ENCODE assay signal across 7 cellular contexts in genomic region chr9:95005276-95006141, GRCh38.
DNase-seq lines count a peak whose midpoint lies in the region; ATAC-seq, FAIRE-seq and TF ChIP-seq lines count a peak whose summit lies in the region.

No MANE protein-coding gene starts in this region.

- peaks cover 41% of the 10 kb centered on the region for H3K27me3 ChIP-seq in HUES64 (ENCODE audit: insufficient read depth, low read length)

- POLR2A ChIA-PET in MCF 10A (lab: Yijun Ruan, JAX), result interaction anchor here (0.8 to 6.1 kb wide), 13 partner anchors 13 to 225 kb away, joined by 3 to 137 read pairs (median 25); no protein-coding TSS in a partner anchor

- H3K27me3 Mint-ChIP-seq in MCF 10A (ENCODE audit: insufficient read depth, unreplicated experiment) (no peaks in the 10 kb centered on the region), memory B cell (peaks cover 12% of the 10 kb centered on the region)

- CTCF ChIA-PET in MCF 10A (lab: Yijun Ruan, JAX), result interaction anchor here (0.7 to 3.7 kb wide), 4 partner anchors 11 to 222 kb away, joined by 4 to 25 read pairs (median 7); no protein-coding TSS in a partner anchor

- no peak for FAIRE-seq in urothelium cell line (lab: Jason Lieb, UNC)

- H3K36me3 Mint-ChIP-seq in MCF 10A (ENCODE audit: insufficient read depth, unreplicated experiment) (peaks cover 44% of the 10 kb centered on the region), memory B cell (peaks cover 8% of the 10 kb centered on the region)

- ATAC-seq in GM18868 (IDR thresholded peaks at IDR 0.05; ENCODE audit: unreplicated experiment), result peak; percentile 20
- ATAC-seq in memory B cell (ENCODE audit: low read depth), result no peak
- no peak for ATAC-seq in esophagus mucosa

- DNase-seq in MCF 10A (ENCODE audit: unreplicated experiment) (peak; percentile 44), memory B cell (ENCODE audit: low spot score in 2 of 2) (peak in 1 of 2 donors; percentile 12), urothelium cell line (ENCODE audit: low spot score) (no peak)
- DNase-seq in stimulated activated naive CD4-positive, alpha-beta T cell treated with Interleukin-2 at 50 U/mL for 16 hours (lab: John Stamatoyannopoulos, UW), result no peak

- peak overlapping the region; percentile 45 for H3K9ac ChIP-seq in HUES64 (ENCODE audit: low read depth, low read length)

- H3K9me3 Mint-ChIP-seq in MCF 10A (ENCODE audit: unreplicated experiment), result no peaks in the 10 kb centered on the region
- H3K9me3 Mint-ChIP-seq in memory B cell, result no peaks in the 10 kb centered on the region

- H3K9me3 ChIP-seq in HUES64 (ENCODE audit: insufficient read depth, low read depth, low read length), result no peaks in the 10 kb centered on the region

- TF ChIP-seq CTCF in MCF 10A (IDR thresholded peaks at IDR 0.05; ENCODE audit: unreplicated experiment), result no peak

- H3K27ac ChIP-seq in HUES64 (ENCODE audit: low read depth, low read length), result no peak overlapping the region

- peak overlapping the region; percentile 85 for H3K4me3 Mint-ChIP-seq in MCF 10A (ENCODE audit: unreplicated experiment)
- peak overlapping the region; percentile 53 for H3K4me3 Mint-ChIP-seq in memory B cell

- 0 out of 2 replicates have a peak, but pooled peaks cover 4% of the 10 kb centered on the region for H3K4me1 ChIP-seq in HUES64 (ENCODE audit: insufficient read depth, low read length)

- no peaks in the 10 kb centered on the region; the same call in 1 of the 2 replicates for H3K36me3 ChIP-seq in HUES64 (ENCODE audit: insufficient read depth, low read length)

- H3K27ac Mint-ChIP-seq in MCF 10A (ENCODE audit: low read depth, unreplicated experiment), result peak overlapping the region; percentile 97
- no peak overlapping the region for H3K27ac Mint-ChIP-seq in memory B cell

- peak overlapping the region; percentile 60 for H3K4me3 ChIP-seq in HUES64 (ENCODE audit: low read length)

- 10% methylated on average over 49 of the region's 49 CpGs for WGBS in HUES64

- intact Hi-C loops in MCF 10A (cut with micrococcal nuclease), result loop anchor here (1.0 to 5.0 kb wide), 5 partner anchors 83 to 222 kb away; no protein-coding TSS in a partner anchor

- H3K4me1 Mint-ChIP-seq in MCF 10A (ENCODE audit: insufficient read depth, unreplicated experiment), result peaks cover 35% of the 10 kb centered on the region
- peaks cover 10% of the 10 kb centered on the region for H3K4me1 Mint-ChIP-seq in memory B cell

- BruUV-seq in MCF 10A (replicated peaks; lab: Mats Ljungman, UMichigan), result TSS peak; percentile 39
